ENCODE assay signal across 18 cellular contexts in genomic region chr4:55086561-55086960, GRCh38. TPM values are rescaled to one million over a fixed set of nuclear protein-coding genes. Genes with fewer than 3 reads are reported as not detected.
DNase-seq lines count a peak whose midpoint lies in the region; ATAC-seq and TF ChIP-seq lines count a peak whose summit lies in the region.
"Had no signal": no experiment of that assay in that cellular context is flagged by ENCODE, and none has a peak within 500 bp of the region (broad histone marks: within the 10 kb centered on the region; RNA-seq: fewer than 3 reads in every experiment).

No MANE protein-coding gene starts in this region.

- peaks cover 7% of the 10 kb centered on the region; the same call in 1 of the 2 replicates for H3F3A ChIP-seq in GM23338 (replicated peaks; ENCODE audit: low read depth)

- H3K27me3 Mint-ChIP-seq in GM23338 (ENCODE audit: insufficient read depth, low read depth, poor library complexity) = peaks cover 5% of the 10 kb centered on the region
- H3K27me3 Mint-ChIP-seq in T-helper 2 cell treated with Interferon-gamma antibody and Interleukin-4, amounts not matched to agents 5 μg/mL and 100 μg/mL, for 36 hours (ENCODE audit: low read depth) = no peaks in the 10 kb centered on the region

- ATAC-seq in GM23338 = no peak
- ATAC-seq: HepG2 had no signal

- CTCF ChIA-PET in GM10248 (lab: Yijun Ruan, JAX) = no interaction called here

- DNase-seq in GM23338 (ENCODE audit: low spot score) (no peak), inferior parietal cortex (ENCODE audit: extremely low spot score) (peak; percentile 20), superior temporal gyrus (ENCODE audit: extremely low spot score) (peak; percentile 43), GM10248 (ENCODE audit: extremely low spot score) (no peak), iPS-NIHi11 (ENCODE audit: low spot score) (no peak)
- DNase-seq in T-helper 2 cell treated with Interferon-gamma antibody and Interleukin-4, amounts not matched to agents 5 μg/mL and 100 μg/mL, for 36 hours (ENCODE audit: low spot score) = no peak
- DNase-seq: DMS79 treated with DMSO at 0.1 percent for 48 hours, HFFc6, KBM-7, NCI-H1105 treated with DMSO at 0.1 percent for 48 hours, NCI-H1694, NCI-H2081 treated with DMSO at 0.1 percent for 48 hours, NCI-H510A, NCI-H748 treated with DMSO at 0.1 percent for 48 hours, SHP77 had no signal

- H3K9me3 Mint-ChIP-seq in GM23338 = no peaks in the 10 kb centered on the region
- no peaks in the 10 kb centered on the region for H3K9me3 Mint-ChIP-seq in T-helper 2 cell treated with Interferon-gamma antibody and Interleukin-4, amounts not matched to agents 5 μg/mL and 100 μg/mL, for 36 hours
- H3K9me3 Mint-ChIP-seq: HFFc6 had no signal

- peak overlapping the region; percentile 53; the same call in 1 of the 2 replicates for H3K27ac Mint-ChIP-seq in GM23338
- no peak overlapping the region for H3K27ac Mint-ChIP-seq in T-helper 2 cell treated with Interferon-gamma antibody and Interleukin-4, amounts not matched to agents 5 μg/mL and 100 μg/mL, for 36 hours
- H3K27ac Mint-ChIP-seq: CD14-positive monocyte, HFFc6 had no signal

- POLR2A ChIA-PET in GM10248 (lab: Yijun Ruan, JAX) = no interaction called here

- peaks cover 17% of the 10 kb centered on the region for H3K4me1 ChIP-seq in GM23338 (ENCODE audit: insufficient read depth)

- H3K36me3 Mint-ChIP-seq in GM23338 (ENCODE audit: low read depth) = peaks cover 97% of the 10 kb centered on the region
- no peaks in the 10 kb centered on the region for H3K36me3 Mint-ChIP-seq in T-helper 2 cell treated with Interferon-gamma antibody and Interleukin-4, amounts not matched to agents 5 μg/mL and 100 μg/mL, for 36 hours (ENCODE audit: low read depth)
- H3K36me3 Mint-ChIP-seq: CD14-positive monocyte had no signal

- H3K36me3 ChIP-seq in GM23338 (ENCODE audit: insufficient read depth) = peaks cover 85% of the 10 kb centered on the region

- no peaks in the 10 kb centered on the region for H3K9me2 ChIP-seq in GM23338 (ENCODE audit: insufficient read depth)

- TF ChIP-seq CTCF in GM23338 (conservative IDR thresholded peaks at IDR 0.05; ENCODE audit: low read depth in 2 of 2) (no peak), GM10248 (IDR thresholded peaks at IDR 0.05; ENCODE audit: control extremely low read depth, extremely low read depth, low read depth, missing control alignments) (no peak)

- no peak overlapping the region for H2AFZ ChIP-seq in GM23338

- peaks cover 19% of the 10 kb centered on the region for H3K4me1 Mint-ChIP-seq in GM23338
- H3K4me1 Mint-ChIP-seq in T-helper 2 cell treated with Interferon-gamma antibody and Interleukin-4, amounts not matched to agents 5 μg/mL and 100 μg/mL, for 36 hours (ENCODE audit: low read depth) = no peaks in the 10 kb centered on the region
- H3K4me1 Mint-ChIP-seq: CD14-positive monocyte had no signal

- no peak overlapping the region for H3K4me2 ChIP-seq in GM23338

- no peaks in the 10 kb centered on the region for H3K27me3 ChIP-seq in GM23338 (ENCODE audit: insufficient read depth)

- H3K4me3 ChIP-seq in GM23338 = no peak overlapping the region

- H4K20me1 ChIP-seq in GM23338 (replicated peaks; ENCODE audit: insufficient read depth) = no peaks in the 10 kb centered on the region; the same call in 1 of the 2 replicates

- no peaks in the 10 kb centered on the region for H3K79me2 ChIP-seq in GM23338 (replicated peaks; ENCODE audit: insufficient read depth)

- H3K27ac ChIP-seq in GM23338 (ENCODE audit: low read depth) (peak overlapping the region; percentile 27; the same call in 1 of the 2 replicates), cingulate gyrus (ENCODE audit: low read depth, low read length) (peak overlapping the region; percentile 63)

- no peak overlapping the region for H3K4me3 Mint-ChIP-seq in GM23338
- no peak overlapping the region for H3K4me3 Mint-ChIP-seq in T-helper 2 cell treated with Interferon-gamma antibody and Interleukin-4, amounts not matched to agents 5 μg/mL and 100 μg/mL, for 36 hours
- H3K4me3 Mint-ChIP-seq: CD14-positive monocyte, HFFc6 had no signal

TF ChIP-seq in GM23338, 12 proteins besides CTCF, POLR2A, EP300 and RAD21 (continues in another document):
- TF ChIP-seq EZH2phosphoT487 (IDR thresholded peaks at IDR 0.05; ENCODE audit: unreplicated experiment) = no peak
- no peak for TF ChIP-seq ZNF114 (CRISPR knock-in tag; IDR thresholded peaks at IDR 0.05)
- TF ChIP-seq ETS1 (IDR thresholded peaks at IDR 0.05) = no peak
- no peak for TF ChIP-seq ZNF331 (CRISPR knock-in tag; IDR thresholded peaks at IDR 0.05; ENCODE audit: low read depth)
- no peak for TF ChIP-seq CREB1 (CRISPR knock-in tag; IDR thresholded peaks at IDR 0.05; ENCODE audit: low read depth)
- TF ChIP-seq NANOG (IDR thresholded peaks at IDR 0.05; ENCODE audit: borderline replicate concordance) = no peak
- TF ChIP-seq STAT1 (IDR thresholded peaks at IDR 0.05; ENCODE audit: unreplicated experiment) = no peak
- TF ChIP-seq ZNF462 (CRISPR knock-in tag; IDR thresholded peaks at IDR 0.05) = no peak

RNA-seq across cellular contexts. Expression of gene KDR, which starts 38.8 kb away (rescaled TPM):
- total RNA-seq in GM23338 (2014; rRNA removed; shearing (Covaris generic)) = 102 and 109 TPM in 2 replicates
- 25.9 and 27.9 TPM in 2 replicates for polyA plus RNA-seq in GM23338 (2016; fragmentation: Nextera tagmentation; extraction: Ambion mirVana)
- total RNA-seq: HepG2, HFFc6 had no signal
- polyA plus RNA-seq: CD14-positive monocyte, HepG2 had no signal

Comparison
In these comparisons a context has a peak if more than half of its experiments do, and no peak if none do; other contexts are left out.
1. DNase-seq: peak in inferior parietal cortex (single experiment) and superior temporal gyrus (single experiment); none in GM23338 (single experiment), GM10248 (single experiment), iPS-NIHi11 (single experiment) and T-helper 2 cell treated with Interferon-gamma antibody and Interleukin-4, amounts not matched to agents 5 μg/mL and 100 μg/mL, for 36 hours (single experiment).